In the genomic region with DNA sequence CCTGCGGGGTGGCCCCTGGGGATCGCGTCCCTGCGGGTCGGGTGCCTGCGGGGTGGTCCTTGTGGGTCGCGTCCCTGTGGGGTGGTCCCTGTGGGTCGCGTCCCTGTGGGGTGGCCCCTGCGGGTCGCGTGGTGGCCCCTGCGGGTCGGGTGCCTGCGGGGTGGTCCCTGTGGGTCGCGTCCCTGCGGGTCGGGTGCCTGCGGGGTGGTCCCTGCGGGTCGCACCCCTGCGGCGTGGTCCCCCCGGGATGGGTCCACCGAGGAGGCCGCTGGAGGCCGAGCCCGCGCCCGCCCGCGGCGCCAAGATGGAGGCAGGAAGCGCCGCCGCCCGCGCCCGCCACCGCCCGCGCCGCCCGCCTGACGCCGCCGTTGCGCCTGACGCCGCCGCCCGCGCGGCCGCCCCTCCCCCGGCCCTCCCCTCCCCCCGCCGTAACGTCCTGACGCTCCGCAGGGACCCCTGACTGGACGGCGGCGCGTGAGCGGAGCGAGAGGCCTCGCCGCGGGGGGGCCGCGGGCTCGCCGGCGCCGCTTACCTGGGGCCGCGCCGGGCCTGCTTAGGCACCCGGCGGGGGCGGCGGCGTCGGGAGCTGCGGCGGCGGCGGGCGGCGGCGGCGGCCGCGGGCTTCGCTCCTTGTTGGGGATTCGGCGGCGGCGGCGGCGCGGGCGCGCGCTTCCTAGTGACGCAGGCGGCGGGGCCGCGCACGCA, we compare ENCODE assay signal across 8 cellular contexts. TPM values are rescaled to one million over a fixed set of nuclear protein-coding genes. Genes with fewer than 3 reads are reported as not detected.
DNase-seq lines count a peak whose midpoint lies in the region; ATAC-seq and TF ChIP-seq lines count a peak whose summit lies in the region.

A gene with protein sequence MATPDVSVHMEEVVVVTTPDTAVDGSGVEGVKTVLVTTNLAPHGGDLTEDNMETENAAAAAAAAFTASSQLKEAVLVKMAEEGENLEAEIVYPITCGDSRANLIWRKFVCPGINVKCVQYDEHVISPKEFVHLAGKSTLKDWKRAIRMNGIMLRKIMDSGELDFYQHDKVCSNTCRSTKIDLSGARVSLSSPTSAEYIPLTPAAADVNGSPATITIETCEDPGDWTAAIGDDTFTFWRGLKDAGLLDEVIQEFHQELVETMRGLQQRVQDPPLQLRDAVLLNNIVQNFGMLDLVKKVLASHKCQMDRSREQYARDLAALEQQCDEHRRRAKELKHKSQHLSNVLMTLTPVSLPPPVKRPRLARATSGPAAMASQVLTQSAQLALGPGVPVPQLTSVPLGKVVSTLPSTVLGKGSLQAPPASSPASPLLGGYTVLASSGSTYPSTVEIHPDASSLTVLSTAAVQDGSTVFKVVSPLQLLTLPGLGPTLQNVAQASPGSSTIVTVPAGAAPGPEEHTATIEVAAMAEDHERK (minus strand): TSS at position 678 of the 705 bp plus-strand sequence. CDS start 7,704 bp downstream, outside the sequence.

- no peaks in the 10 kb centered on the region for H3K36me3 ChIP-seq in ovary
- H3K36me3 ChIP-seq in vagina: no peaks in the 10 kb centered on the region

- ATAC-seq in GM21367 (IDR thresholded peaks at IDR 0.05; ENCODE audit: unreplicated experiment): peak; percentile 32

- H3K27ac ChIP-seq in ovary (peak within 1 kb of the TSS; percentile 89 to 93), vagina (peak within 1 kb of the TSS; percentile 93)

- TF ChIP-seq POLR2A in ovary (IDR thresholded peaks at IDR 0.05): peak; percentile 46
- TF ChIP-seq POLR2A in vagina (IDR thresholded peaks at IDR 0.05): peak in 1 of 2 donors; percentile 63

- H3K36me3 Mint-ChIP-seq in activated naive CD4-positive, alpha-beta T cell treated with anti-CD3 and anti-CD28 coated beads for 36 hours (ENCODE audit: low read depth): peaks cover 17% of the 10 kb centered on the region
- no peaks in the 10 kb centered on the region for H3K36me3 Mint-ChIP-seq in glutamatergic neuron (ENCODE audit: unreplicated experiment)

- 0 to 1% (median 1%) methylated on average over 13 to 104 of the region's 114 CpGs for WGBS in ovary, 3 donors

- intact Hi-C loops in activated naive CD4-positive, alpha-beta T cell treated with anti-CD3 and anti-CD28 coated beads for 36 hours (cut with micrococcal nuclease): loop anchor here (1.0 to 10.0 kb wide), 6 partner anchors 9 to 330 kb away; partner anchors contain the start of genes ARFRP1, LIME1, PTK6 and SLC2A4RG
- intact Hi-C loops in ovary (cut with DNase I) (no loop called here), vagina (cut with DNase I) (no loop called here)

- TF ChIP-seq CTCF in glutamatergic neuron (IDR thresholded peaks at IDR 0.05; ENCODE audit: partially characterized antibody, unreplicated experiment): no peak
- no peak for TF ChIP-seq CTCF in ovary (IDR thresholded peaks at IDR 0.05)
- TF ChIP-seq CTCF in vagina (IDR thresholded peaks at IDR 0.05): no peak

- H3K27me3 Mint-ChIP-seq in activated naive CD4-positive, alpha-beta T cell treated with anti-CD3 and anti-CD28 coated beads for 36 hours (ENCODE audit: low read depth): no peaks in the 10 kb centered on the region
- peaks cover 19% of the 10 kb centered on the region for H3K27me3 Mint-ChIP-seq in glutamatergic neuron (ENCODE audit: unreplicated experiment)

- H3K4me3 ChIP-seq in ovary: peak within 1 kb of the TSS; percentile 82
- peak within 1 kb of the TSS; percentile 92 to 97 for H3K4me3 ChIP-seq in vagina

- no peak for TF ChIP-seq EP300 in ovary (IDR thresholded peaks at IDR 0.05)

- no peaks in the 10 kb centered on the region for H3K27me3 ChIP-seq in ovary
- no peaks in the 10 kb centered on the region for H3K27me3 ChIP-seq in vagina

- peak within 1 kb of the TSS; percentile 97 for H3K27ac Mint-ChIP-seq in activated naive CD4-positive, alpha-beta T cell treated with anti-CD3 and anti-CD28 coated beads for 36 hours
- peak within 1 kb of the TSS; percentile 48 for H3K27ac Mint-ChIP-seq in glutamatergic neuron (ENCODE audit: unreplicated experiment)

- CTCF ChIA-PET in activated naive CD4-positive, alpha-beta T cell treated with anti-CD3 and anti-CD28 coated beads for 36 hours (lab: Charles Lee): interaction anchor here (1.0 kb wide), 1 partner anchor 15 kb away, joined by 3 read pairs; no protein-coding TSS in a partner anchor

- no peaks in the 10 kb centered on the region for H3K9me3 Mint-ChIP-seq in activated naive CD4-positive, alpha-beta T cell treated with anti-CD3 and anti-CD28 coated beads for 36 hours
- H3K9me3 Mint-ChIP-seq in glutamatergic neuron (ENCODE audit: unreplicated experiment): peaks cover 18% of the 10 kb centered on the region

- no peaks in the 10 kb centered on the region for H3K9me3 ChIP-seq in ovary
- no peaks in the 10 kb centered on the region for H3K9me3 ChIP-seq in vagina

- peak within 1 kb of the TSS; percentile 99 for H3K4me3 Mint-ChIP-seq in activated naive CD4-positive, alpha-beta T cell treated with anti-CD3 and anti-CD28 coated beads for 36 hours
- peak within 1 kb of the TSS; percentile 91 for H3K4me3 Mint-ChIP-seq in glutamatergic neuron (ENCODE audit: unreplicated experiment)

- H3K4me1 Mint-ChIP-seq in activated naive CD4-positive, alpha-beta T cell treated with anti-CD3 and anti-CD28 coated beads for 36 hours (ENCODE audit: low read depth): peaks cover 50% of the 10 kb centered on the region
- peaks cover 16% of the 10 kb centered on the region for H3K4me1 Mint-ChIP-seq in glutamatergic neuron (ENCODE audit: low read depth, unreplicated experiment)

- DNase-seq in D341Med (ENCODE audit: low spot score) (peak; percentile 95), HUDEP-2 (lab: John Stamatoyannopoulos, UW; ENCODE audit: unreplicated experiment in 76 of 76) (peak in 65 of 76 experiments; percentile 7 to 81 (median 67)), RPMI8226 (peak; percentile 85), glutamatergic neuron (peak; percentile 78), ovary (peak; percentile 75 to 86 (median 83)), vagina (ENCODE audit: extremely low spot score in 2 of 2) (no peak)
- peak; percentile 70 for DNase-seq in activated naive CD4-positive, alpha-beta T cell treated with anti-CD3 and anti-CD28 coated beads for 36 hours

- peaks cover 3% of the 10 kb centered on the region for H3K4me1 ChIP-seq in ovary (ENCODE audit: insufficient read depth)
- peaks cover 37% of the 10 kb centered on the region for H3K4me1 ChIP-seq in vagina

RNA-seq across cellular contexts. Expression of the gene that starts here (rescaled TPM):
- 10 to 100 TPM; 16.7 to 18.0 TPM for total RNA-seq in activated naive CD4-positive, alpha-beta T cell treated with anti-CD3 and anti-CD28 coated beads for 36 hours
- total RNA-seq in glutamatergic neuron (ENCODE audit: unreplicated experiment) (12.8 TPM), ovary (10 to 100 TPM in 3 of 7 donors, 1 to 10 TPM in 4; 9.1 to 14.7 (median 9.7) TPM), vagina (11.3 TPM)
- polyA plus RNA-seq in ovary: 1 to 10 TPM; 4.1 to 8.6 TPM

Comparison
In these comparisons a context has a peak if more than half of its experiments do, and no peak if none do; other contexts are left out.
1. DNase-seq: peak in D341Med (single experiment), HUDEP-2 (65 of 76), RPMI8226 (single experiment), activated naive CD4-positive, alpha-beta T cell treated with anti-CD3 and anti-CD28 coated beads for 36 hours (single experiment), glutamatergic neuron (single experiment) and ovary (5 of 5); none in vagina (0 of 2).